Comparison of ENCODE assay signal across 4 cellular contexts in genomic region chr11:71352226-71352625, GRCh38.
"Had no signal": no experiment of that assay in that cellular context is flagged by ENCODE, and none has a peak within 500 bp of the region (broad histone marks: within the 10 kb centered on the region; RNA-seq: fewer than 3 reads in every experiment).

No MANE protein-coding gene starts in this region.

- H3K27ac ChIP-seq: HL-60 had no signal

- H3K4me3 ChIP-seq: K562 had no signal

- ATAC-seq: HepG2, K562 had no signal

- DNase-seq: IMR-90 had no signal
